ENCODE assay signal across 11 cellular contexts in genomic region chr6:45591306-45591705, GRCh38.
DNase-seq lines count a peak whose midpoint lies in the region; ATAC-seq, FAIRE-seq and TF ChIP-seq lines count a peak whose summit lies in the region.
"Had no signal": no experiment of that assay in that cellular context is flagged by ENCODE, and none has a peak within 500 bp of the region (broad histone marks: within the 10 kb centered on the region; RNA-seq: fewer than 3 reads in every experiment).

No MANE protein-coding gene starts in this region.

- peaks cover 44% of the 10 kb centered on the region for H3K4me1 ChIP-seq in A673 (ENCODE audit: insufficient read depth, low read length, poor library complexity, severe bottlenecking)
- H3K4me1 ChIP-seq in HEK293 (ENCODE audit: control insufficient read depth, insufficient read depth, low read length), result peaks cover 33% of the 10 kb centered on the region
- peaks cover 33% of the 10 kb centered on the region for H3K4me1 ChIP-seq in astrocyte (ENCODE audit: insufficient read depth, low read length)
- H3K4me1 ChIP-seq in neural progenitor cell, result no peaks in the 10 kb centered on the region

- no TSS peak for BruUV-seq in A673 (replicated peaks; lab: Mats Ljungman, UMichigan)

- H3K4me3 ChIP-seq in A673 (ENCODE audit: low read depth, low read length, poor library complexity, severe bottlenecking) (no peak overlapping the region), HEK293 (ENCODE audit: low read depth, low read length) (no peak overlapping the region), astrocyte (ENCODE audit: insufficient read depth, low read depth, low read length) (no peak overlapping the region), neural progenitor cell (no peak overlapping the region)

- POLR2A ChIA-PET in A673 (lab: Charles Lee; ENCODE audit: low non-redundant PET), result no interaction called here
- POLR2A ChIA-PET in HEK293 (lab: Yijun Ruan, JAX), result no interaction called here

- H3K4me3 Mint-ChIP-seq in astrocyte (ENCODE audit: unreplicated experiment) (no peak overlapping the region), mesothelial cell of epicardium (no peak overlapping the region), neural progenitor cell (no peak overlapping the region)

- FAIRE-seq in astrocyte (lab: Jason Lieb, UNC), result no peak

- no peaks in the 10 kb centered on the region for H3K36me3 ChIP-seq in A673 (ENCODE audit: insufficient read depth, low read length, poor library complexity, severe bottlenecking)
- no peaks in the 10 kb centered on the region for H3K36me3 ChIP-seq in HEK293 (ENCODE audit: control insufficient read depth in 2 of 2, insufficient read depth in 1 of 2, low read length in 2 of 2)
- H3K36me3 ChIP-seq in astrocyte (ENCODE audit: insufficient read depth, low read length), result no peaks in the 10 kb centered on the region
- no peaks in the 10 kb centered on the region for H3K36me3 ChIP-seq in neural progenitor cell
- H3K36me3 ChIP-seq: brain microvascular endothelial cell had no signal

- H3K27ac Mint-ChIP-seq in astrocyte (ENCODE audit: unreplicated experiment) (peak overlapping the region; percentile 37), mesothelial cell of epicardium (peak overlapping the region; percentile 93), neural progenitor cell (no peak overlapping the region)

- no peaks in the 10 kb centered on the region for H3K79me2 ChIP-seq in astrocyte (ENCODE audit: insufficient read depth, low read length)
- no peaks in the 10 kb centered on the region for H3K79me2 ChIP-seq in neural progenitor cell (ENCODE audit: low read depth)

- H3K9me3 ChIP-seq in A673 (ENCODE audit: low read depth, low read length, poor library complexity, severe bottlenecking), result no peaks in the 10 kb centered on the region
- no peaks in the 10 kb centered on the region for H3K9me3 ChIP-seq in HEK293 (ENCODE audit: control insufficient read depth, insufficient read depth, low read depth, low read length)
- no peaks in the 10 kb centered on the region for H3K9me3 ChIP-seq in astrocyte (ENCODE audit: insufficient read depth, low read depth, low read length)
- no peaks in the 10 kb centered on the region for H3K9me3 ChIP-seq in neural progenitor cell (ENCODE audit: low read depth)

- H3K9me3 Mint-ChIP-seq in astrocyte (ENCODE audit: unreplicated experiment), result no peaks in the 10 kb centered on the region
- no peaks in the 10 kb centered on the region for H3K9me3 Mint-ChIP-seq in mesothelial cell of epicardium
- H3K9me3 Mint-ChIP-seq in neural progenitor cell, result no peaks in the 10 kb centered on the region

- H4K20me1 ChIP-seq in astrocyte (ENCODE audit: insufficient read depth, low read length), result no peaks in the 10 kb centered on the region
- H4K20me1 ChIP-seq in neural progenitor cell (ENCODE audit: low read depth), result no peaks in the 10 kb centered on the region

- DNase-seq in A673 (ENCODE audit: low spot score), result no peak
- peak; percentile 45 for DNase-seq in astrocyte (ENCODE audit: low read depth)
- DNase-seq in mesothelial cell of epicardium (ENCODE audit: low spot score in 2 of 2, unreplicated experiment in 2 of 2), result no peak
- DNase-seq in NK-92 treated with Interleukin-12 subunit alpha and Interleukin-12 subunit beta, amount 100 ng/mL, for 24 hours (lab: John Stamatoyannopoulos, UW), result no peak
- no peak for DNase-seq in neural progenitor cell (ENCODE audit: low spot score)
- DNase-seq: brain microvascular endothelial cell, NCI-H1436, NCI-H526 had no signal

- H3K36me3 Mint-ChIP-seq in astrocyte (ENCODE audit: low read depth, unreplicated experiment) (peaks cover 6% of the 10 kb centered on the region), mesothelial cell of epicardium (no peaks in the 10 kb centered on the region), neural progenitor cell (no peaks in the 10 kb centered on the region)

- H3K9ac ChIP-seq in astrocyte (ENCODE audit: low read length) (peak overlapping the region; percentile 79), neural progenitor cell (no peak overlapping the region)

- H3K27ac ChIP-seq in A673 (ENCODE audit: low read depth, low read length, poor library complexity, severe bottlenecking) (peak overlapping the region; percentile 84), HEK293 (ENCODE audit: extremely low read depth, low read depth, low read length) (peak overlapping the region; percentile 83), astrocyte (ENCODE audit: low read depth, low read length) (peak overlapping the region; percentile 92), neural progenitor cell (no peak overlapping the region)

- H3K4me1 Mint-ChIP-seq in astrocyte (ENCODE audit: low read depth, unreplicated experiment), result peaks cover 44% of the 10 kb centered on the region
- peaks cover 75% of the 10 kb centered on the region for H3K4me1 Mint-ChIP-seq in mesothelial cell of epicardium
- peaks cover 6% of the 10 kb centered on the region for H3K4me1 Mint-ChIP-seq in neural progenitor cell

- H3K27me3 Mint-ChIP-seq in astrocyte (ENCODE audit: low read depth, unreplicated experiment), result no peaks in the 10 kb centered on the region
- peaks cover 18% of the 10 kb centered on the region for H3K27me3 Mint-ChIP-seq in mesothelial cell of epicardium (ENCODE audit: low read depth)
- peaks cover 2% of the 10 kb centered on the region for H3K27me3 Mint-ChIP-seq in neural progenitor cell (ENCODE audit: insufficient read depth, low read depth)

- intact Hi-C loops in A673 (cut with micrococcal nuclease; ENCODE audit: unreplicated experiment), result no loop called here

- no peaks in the 10 kb centered on the region for H3F3A ChIP-seq in neural progenitor cell (ENCODE audit: low read depth)

- no peak overlapping the region for H2AFZ ChIP-seq in astrocyte (ENCODE audit: low read depth, low read length)
- H2AFZ ChIP-seq in neural progenitor cell (replicated peaks), result no peak overlapping the region

- H3K27me3 ChIP-seq in A673 (replicated peaks; ENCODE audit: insufficient read depth, low read depth, low read length, poor library complexity) (no peaks in the 10 kb centered on the region), astrocyte (ENCODE audit: insufficient read depth, low read length) (no peaks in the 10 kb centered on the region), neural progenitor cell (no peaks in the 10 kb centered on the region)
- H3K27me3 ChIP-seq: brain microvascular endothelial cell had no signal

- no peak for ATAC-seq in HG03520 (IDR thresholded peaks at IDR 0.05; ENCODE audit: unreplicated experiment)
- no peak for ATAC-seq in GM21786 (IDR thresholded peaks at IDR 0.05; ENCODE audit: unreplicated experiment)

- CTCF ChIA-PET in A673 (lab: Charles Lee), result no interaction called here
- CTCF ChIA-PET in HEK293 (lab: Yijun Ruan, JAX), result interaction anchor here (0.6 to 1.2 kb wide), 3 partner anchors 123 to 936 kb away, joined by 3 to 4 read pairs (median 3); no protein-coding TSS in a partner anchor

- no peak for TF ChIP-seq CTCF in A673 (conservative IDR thresholded peaks at IDR 0.05; ENCODE audit: low read depth, low read length)
- no peak for TF ChIP-seq CTCF in HEK293 (tag by site-specific recombination; IDR thresholded peaks at IDR 0.05)
- TF ChIP-seq CTCF in astrocyte (IDR thresholded peaks at IDR 0.05; ENCODE audit: insufficient read depth, low read depth, low read length), result no peak
- TF ChIP-seq CTCF in mesothelial cell of epicardium (IDR thresholded peaks at IDR 0.05; ENCODE audit: unreplicated experiment), result no peak
- no peak for TF ChIP-seq CTCF in neural progenitor cell (IDR thresholded peaks at IDR 0.05)

- H3K4me2 ChIP-seq in astrocyte (ENCODE audit: low read length) (peak overlapping the region; percentile 51), neural progenitor cell (no peak overlapping the region)

TF ChIP-seq in HEK293, 187 proteins besides CTCF, POLR2A, EP300 and RAD21 (continues in another document):
- TF ChIP-seq PRDM10 (tag by site-specific recombination; IDR thresholded peaks at IDR 0.05), result peak; percentile 56
- TF ChIP-seq ZNF26 (tag by site-specific recombination; IDR thresholded peaks at IDR 0.05), result no peak
- TF ChIP-seq ZNF560 (tag by site-specific recombination; IDR thresholded peaks at IDR 0.05; ENCODE audit: borderline replicate concordance), result no peak
